In genomic region chr3:184338538-184338945, GRCh38 we compare ENCODE assay signal across 9 cellular contexts. TPM values are rescaled to one million over a fixed set of nuclear protein-coding genes. Genes with fewer than 3 reads are reported as not detected.
A peak's percentile ranks its signal among the peaks of the same experiment; 100 is the strongest.
DNase-seq lines count a peak whose midpoint lies in the region; ATAC-seq, FAIRE-seq and TF ChIP-seq lines count a peak whose summit lies in the region.
"Had no signal": no experiment of that assay in that cellular context is flagged by ENCODE, and none has a peak within 500 bp of the region (broad histone marks: within the 10 kb centered on the region; RNA-seq: fewer than 3 reads in every experiment).

No MANE protein-coding gene starts in this region.

- in situ Hi-C loops in brain microvascular endothelial cell (cut with HindIII; ENCODE audit: low pct_ligation_motif_present, low sequenced_read_pairs): no loop called here

- H3K9ac ChIP-seq in iPS-20b (ENCODE audit: low read depth, low read length): peak overlapping the region; percentile 64; the same call in 1 of the 2 replicates

- H3K4me1 ChIP-seq in iPS-20b (ENCODE audit: insufficient read depth, low read length) (peaks cover 15% of the 10 kb centered on the region), spleen (peaks cover 8 to 61% (median 33%) of the 10 kb centered on the region in 6 donors), small intestine (ENCODE audit: control insufficient read depth in 2 of 2, insufficient read depth in 1 of 2, low read depth in 1 of 2, low read length in 1 of 2) (no peaks in the 10 kb centered on the region)

- H3K27me3 ChIP-seq in brain microvascular endothelial cell (replicated peaks): no peaks in the 10 kb centered on the region
- H3K27me3 ChIP-seq in iPS-20b (ENCODE audit: insufficient read depth, low read length): no peaks in the 10 kb centered on the region
- peaks cover 0 to 5% (median 0%) of the 10 kb centered on the region in 7 donors for H3K27me3 ChIP-seq in spleen (replicated peaks in 1 of 7)
- H3K27me3 ChIP-seq in small intestine (ENCODE audit: control insufficient read depth in 2 of 2, insufficient read depth in 2 of 2, low read length in 2 of 2): no peaks in the 10 kb centered on the region
- H3K27me3 ChIP-seq: pancreas had no signal

- TF ChIP-seq CTCF in brain microvascular endothelial cell (IDR thresholded peaks at IDR 0.05; ENCODE audit: low read depth, low read length, missing control alignments): peak; percentile 41
- TF ChIP-seq CTCF in spleen (IDR thresholded peaks at IDR 0.05 in 8 of 11, conservative IDR thresholded peaks at IDR 0.05 in 3 of 11): peak in 1 of 11 experiments; percentile 15

- DNase-seq in AG08396 (ENCODE audit: low spot score) (peak; percentile 90), NCI-H2081 (lab: John Stamatoyannopoulos, UW) (peak; percentile 97 to 98), brain microvascular endothelial cell (peak; percentile 79), spleen (no peak), small intestine (no peak)

- H3K9me3 ChIP-seq in iPS-20b (ENCODE audit: insufficient read depth, low read depth, low read length) (no peaks in the 10 kb centered on the region), spleen (no peaks in the 10 kb centered on the region), small intestine (ENCODE audit: control insufficient read depth, low read depth) (no peaks in the 10 kb centered on the region)
- H3K9me3 ChIP-seq: pancreas had no signal

- WGBS in spleen, 5 donors: 16 to 65% (median 39%) methylated on average over 20 to 37 of the region's 37 CpGs
- 28 to 38% (median 34%) methylated on average over 31 to 37 of the region's 37 CpGs for WGBS in small intestine, 3 donors

- no peak overlapping the region for H3K27ac ChIP-seq in brain microvascular endothelial cell
- H3K27ac ChIP-seq in iPS-20b (ENCODE audit: low read length): no peak overlapping the region
- H3K27ac ChIP-seq in spleen: peak overlapping the region in 5 of 8 donors; percentile 7 to 49 (median 11)
- peak overlapping the region in 1 of 2 donors; percentile 95 for H3K27ac ChIP-seq in small intestine (ENCODE audit: low read depth in 1 of 2, low read length in 1 of 2)

- no peak for TF ChIP-seq POLR2A in spleen (IDR thresholded peaks at IDR 0.05)

- ATAC-seq in HG03521 (IDR thresholded peaks at IDR 0.05; ENCODE audit: unreplicated experiment): no peak
- ATAC-seq in HG02884 (IDR thresholded peaks at IDR 0.05; ENCODE audit: unreplicated experiment): no peak

- H3K4me3 ChIP-seq in brain microvascular endothelial cell (ENCODE audit: low read depth, low read length) (peak overlapping the region; percentile 34), iPS-20b (ENCODE audit: low read length) (peak overlapping the region; percentile 60; the same call in 1 of the 2 replicates), spleen (peak overlapping the region in 1 of 8 donors; percentile 39), small intestine (ENCODE audit: low read depth in 1 of 2, low read length in 2 of 2) (no peak overlapping the region)

- H3K36me3 ChIP-seq in brain microvascular endothelial cell (replicated peaks): peaks cover 21% of the 10 kb centered on the region
- H3K36me3 ChIP-seq in iPS-20b (ENCODE audit: insufficient read depth, low read depth, low read length): peaks cover 32% of the 10 kb centered on the region
- H3K36me3 ChIP-seq in spleen: peaks cover 0 to 49% (median 33%) of the 10 kb centered on the region in 6 donors
- H3K36me3 ChIP-seq in small intestine (ENCODE audit: control insufficient read depth in 2 of 2, insufficient read depth in 2 of 2, low read length in 2 of 2): peaks cover 0 to 9% of the 10 kb centered on the region in 2 donors

- intact Hi-C loops in spleen (cut with DNase I; ENCODE audit: low total_unique reads): no loop called here

- FAIRE-seq in small intestine (lab: Jason Lieb, UNC): no peak
- FAIRE-seq: pancreas had no signal

RNA-seq across cellular contexts. Expression of gene FAM131A, which starts 1.1 kb away (rescaled TPM):
- 10 to 100 TPM; 12.9 to 24.6 (median 15.6) TPM for total RNA-seq in spleen
- polyA plus RNA-seq in spleen: 10 to 100 TPM in 1 of 3 donors, 1 to 10 TPM in 2; 6.5 to 12.4 (median 6.8) TPM
- 10 to 100 TPM in 2 of 3 donors, 1 to 10 TPM in 1; 9.7 to 11.3 (median 10.3) TPM for polyA plus RNA-seq in small intestine

RNA-seq across cellular contexts. Expression of gene CLCN2, which starts 22.9 kb away (rescaled TPM):
- 1 to 10 TPM; 2.8 to 6.4 (median 3.8) TPM for total RNA-seq in spleen
- polyA plus RNA-seq in spleen (1 to 10 TPM; 1.6 to 4.2 (median 2.1) TPM), small intestine (10 to 100 TPM; 10.0 to 19.0 (median 11.6) TPM)

RNA-seq across cellular contexts. Expression of gene POLR2H, which starts 23.0 kb away (rescaled TPM):
- 100 to 1,000 TPM in 1 of 7 donors, 10 to 100 TPM in 6; 42.5 to 109 (median 55.9) TPM for total RNA-seq in spleen
- 100 to 1,000 TPM in 2 of 3 donors, 10 to 100 TPM in 1; 92.6 to 139 (median 114) TPM for polyA plus RNA-seq in spleen
- polyA plus RNA-seq in small intestine: 100 to 1,000 TPM; 124 to 346 (median 258) TPM

RNA-seq across cellular contexts. Expression of gene EIF4G1, which starts 24.1 kb away (rescaled TPM):
- total RNA-seq in spleen: 100 to 1,000 TPM; 191 to 294 (median 247) TPM
- polyA plus RNA-seq in spleen (100 to 1,000 TPM in 1 of 3 donors, 10 to 100 TPM in 2; 83.4 to 136 (median 84.2) TPM), small intestine (100 to 1,000 TPM; 115 to 220 (median 120) TPM)

RNA-seq across cellular contexts. Expression of gene THPO, which starts 39.5 kb away (rescaled TPM):
- total RNA-seq in spleen: 1 to 10 TPM in 2 of 7 donors, under 1 TPM in 4, not detected in 1; 0.23 to 1.8 (median 0.74) TPM
- polyA plus RNA-seq in spleen (under 1 TPM; 0.11 to 0.42 (median 0.17) TPM), small intestine (under 1 TPM in 1 of 3 donors, not detected in 2; 0.19 TPM)

Comparison
In these comparisons a context has a peak if more than half of its experiments do, and no peak if none do; other contexts are left out.
1. DNase-seq: peak in AG08396 (single experiment), NCI-H2081 (2 of 2) and brain microvascular endothelial cell (single experiment); none in spleen (single experiment) and small intestine (single experiment).
2. H3K27ac ChIP-seq: peak in spleen (5 of 8); none in brain microvascular endothelial cell (single experiment) and iPS-20b (single experiment).
3. H3K4me3 ChIP-seq: peak in brain microvascular endothelial cell (single experiment) and iPS-20b (single experiment); none in small intestine (0 of 2).